ENCODE assay signal across 17 cellular contexts in the genomic region with DNA sequence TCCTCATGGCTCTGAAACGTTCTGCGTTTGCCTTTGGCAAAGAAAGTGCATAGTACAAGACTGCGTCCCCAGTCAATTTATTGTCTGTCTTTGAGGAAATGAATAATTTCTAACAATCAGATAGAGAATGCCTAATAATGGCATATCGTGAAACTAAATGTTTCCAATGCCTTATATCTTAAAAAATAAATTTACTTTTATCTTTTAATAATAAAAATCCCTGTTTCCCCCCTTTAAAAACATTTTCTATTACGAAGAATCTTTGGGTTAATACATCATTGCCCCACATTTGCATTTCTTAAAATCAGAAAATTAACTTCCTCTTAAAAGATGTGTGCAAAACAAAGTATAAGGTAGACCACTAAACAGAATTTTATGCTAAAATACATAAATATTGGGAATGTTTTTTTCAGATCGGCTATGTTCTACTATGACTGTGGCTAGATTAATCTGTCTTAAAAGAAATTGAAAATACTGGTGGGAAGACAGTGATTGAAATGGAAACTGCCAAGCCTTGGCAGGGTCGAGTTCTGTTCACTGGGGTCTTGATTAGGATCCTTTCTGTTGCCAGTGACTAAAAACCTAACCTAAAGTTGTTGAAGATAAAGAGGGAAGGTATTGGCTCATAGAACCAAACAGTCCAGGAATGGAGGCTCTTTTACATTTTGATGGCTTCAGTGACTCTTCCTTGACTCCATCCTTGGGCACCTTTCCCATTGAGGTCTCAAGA. TPM values are rescaled to one million over a fixed set of nuclear protein-coding genes. Genes with fewer than 3 reads are reported as not detected.
A peak's percentile ranks its signal among the peaks of the same experiment; 100 is the strongest.
DNase-seq lines count a peak whose midpoint lies in the region; ATAC-seq and TF ChIP-seq lines count a peak whose summit lies in the region.
"Had no signal": no experiment of that assay in that cellular context is flagged by ENCODE, and none has a peak within 500 bp of the region (broad histone marks: within the 10 kb centered on the region; RNA-seq: fewer than 3 reads in every experiment).

A gene (minus strand): TSS at position 51 of the 730 bp plus-strand sequence. CDS start 44 bp downstream, at position 7.

- no peaks in the 10 kb centered on the region for H3F3A ChIP-seq in GM23338 (replicated peaks; ENCODE audit: low read depth)

- peak in 1 of 2 donors; percentile 40 for ATAC-seq in activated T-cell treated with anti-CD3 and anti-CD28 coated beads, Interleukin-2, amount 50 U/mL, for 72 hours (replicated peaks in 1 of 2)
- no peak for ATAC-seq in GM23338

- no peak within 1 kb of the TSS for H2BK5ac ChIP-seq in trophoblast cell (ENCODE audit: low read depth, low read length, poor library complexity)

- H2BK12ac ChIP-seq in trophoblast cell (ENCODE audit: low read length), result no peak within 1 kb of the TSS

- no peak for DNase-seq in activated CD4-positive, alpha-beta memory T cell treated with anti-CD3 and anti-CD28 coated beads, Interleukin-2, amount 10 ng/mL, durations not matched to agents 7 days and 5 days
- no peak for DNase-seq in activated CD4-positive, alpha-beta memory T cell treated with anti-CD3 and anti-CD28 coated beads for 36 hours
- no peak for DNase-seq in activated T-cell treated with anti-CD3 and anti-CD28 coated beads, Interleukin-2, amount 50 U/mL, for 72 hours
- DNase-seq in activated T-cell treated with anti-CD3 and anti-CD28 coated beads, Interleukin-2, amount 50 U/mL, for 1 hour, result no peak
- DNase-seq in GM23338 (ENCODE audit: low spot score) (no peak), trophoblast cell (no peak), activated gamma-delta T cell (lab: John Stamatoyannopoulos, UW) (no peak)
- DNase-seq: ACHN; Calu3; CD4-positive, CD25-positive, alpha-beta regulatory T cell; DMS 273 treated with DMSO at 0.1 percent for 48 hours; GM23248; H7 had no signal

- no peaks in the 10 kb centered on the region for H4K20me1 ChIP-seq in GM23338 (replicated peaks; ENCODE audit: insufficient read depth)
- H4K20me1 ChIP-seq: BLaER1 treated with 17β-estradiol and CSF1 and Interleukin-3, amounts not matched to agents 10 nM and 100 nM had no signal

- intact Hi-C loops in activated CD4-positive, alpha-beta memory T cell treated with anti-CD3 and anti-CD28 coated beads for 36 hours (cut with micrococcal nuclease), result no loop called here

- H3K36me3 ChIP-seq in GM23338 (ENCODE audit: insufficient read depth) (no peaks in the 10 kb centered on the region), trophoblast cell (ENCODE audit: control insufficient read depth in 1 of 2, insufficient read depth in 2 of 2, low read length in 2 of 2) (no peaks in the 10 kb centered on the region)
- H3K36me3 ChIP-seq: BLaER1 treated with 17β-estradiol and CSF1 and Interleukin-3, amounts not matched to agents 10 nM and 100 nM had no signal

- H3K14ac ChIP-seq in trophoblast cell (ENCODE audit: low read length), result no peak within 1 kb of the TSS

- H3K18ac ChIP-seq in trophoblast cell (ENCODE audit: low read length), result no peak within 1 kb of the TSS

- H2AFZ ChIP-seq in GM23338 (0 out of 2 replicates have a peak within 1 kb of the TSS, but pooled peaks have one; percentile 38), trophoblast cell (ENCODE audit: insufficient read depth, low read length, poor library complexity) (no peak within 1 kb of the TSS)
- H2AFZ ChIP-seq: GM23248 had no signal

- no peak within 1 kb of the TSS for H2BK120ac ChIP-seq in trophoblast cell (ENCODE audit: insufficient read depth, low read length, poor library complexity)

- no peaks in the 10 kb centered on the region for H3K27me3 ChIP-seq in GM23338 (ENCODE audit: insufficient read depth)
- H3K27me3 ChIP-seq in trophoblast cell (ENCODE audit: insufficient read depth, low read length), result no peaks in the 10 kb centered on the region
- H3K27me3 ChIP-seq: BLaER1 treated with 17β-estradiol and CSF1 and Interleukin-3, amounts not matched to agents 10 nM and 100 nM had no signal

- H4K8ac ChIP-seq in trophoblast cell (ENCODE audit: low read depth, low read length), result no peak within 1 kb of the TSS

- H3K27ac ChIP-seq in GM23338 (ENCODE audit: low read depth), result no peak within 1 kb of the TSS
- H3K27ac ChIP-seq in trophoblast cell (ENCODE audit: low read depth, low read length), result no peak within 1 kb of the TSS
- H3K27ac ChIP-seq: BLaER1 treated with 17β-estradiol and CSF1 and Interleukin-3, amounts not matched to agents 10 nM and 100 nM; GM23248; HL-60 had no signal

- no peaks in the 10 kb centered on the region for H3K36me3 Mint-ChIP-seq in activated CD4-positive, alpha-beta memory T cell treated with anti-CD3 and anti-CD28 coated beads, Interleukin-2, amount 10 ng/mL, durations not matched to agents 7 days and 5 days (ENCODE audit: low read depth)
- no peaks in the 10 kb centered on the region for H3K36me3 Mint-ChIP-seq in activated CD4-positive, alpha-beta memory T cell treated with anti-CD3 and anti-CD28 coated beads for 36 hours
- H3K36me3 Mint-ChIP-seq in activated T-cell treated with anti-CD3 and anti-CD28 coated beads, Interleukin-2, amount 50 U/mL, for 72 hours (ENCODE audit: insufficient read depth in 2 of 2), result no peaks in the 10 kb centered on the region
- H3K36me3 Mint-ChIP-seq in GM23338 (ENCODE audit: low read depth), result no peaks in the 10 kb centered on the region
- H3K36me3 Mint-ChIP-seq: CD4-positive, CD25-positive, alpha-beta regulatory T cell had no signal

- no peak within 1 kb of the TSS for H3K9ac ChIP-seq in trophoblast cell (ENCODE audit: low read length)
- H3K9ac ChIP-seq: BLaER1 treated with 17β-estradiol and CSF1 and Interleukin-3, amounts not matched to agents 10 nM and 100 nM; GM23248 had no signal

- peaks cover 2% of the 10 kb centered on the region for H3K27me3 Mint-ChIP-seq in activated CD4-positive, alpha-beta memory T cell treated with anti-CD3 and anti-CD28 coated beads, Interleukin-2, amount 10 ng/mL, durations not matched to agents 7 days and 5 days
- peaks cover 7% of the 10 kb centered on the region for H3K27me3 Mint-ChIP-seq in activated CD4-positive, alpha-beta memory T cell treated with anti-CD3 and anti-CD28 coated beads for 36 hours
- peaks cover 6% of the 10 kb centered on the region for H3K27me3 Mint-ChIP-seq in activated T-cell treated with anti-CD3 and anti-CD28 coated beads, Interleukin-2, amount 50 U/mL, for 72 hours (ENCODE audit: low read depth)
- H3K27me3 Mint-ChIP-seq in GM23338 (ENCODE audit: insufficient read depth, low read depth, poor library complexity), result peaks cover 3% of the 10 kb centered on the region

- H3K4me3 ChIP-seq in GM23338 (no peak within 1 kb of the TSS), trophoblast cell (ENCODE audit: low read depth, low read length) (no peak within 1 kb of the TSS)
- H3K4me3 ChIP-seq: BLaER1 treated with 17β-estradiol and CSF1 and Interleukin-3, amounts not matched to agents 10 nM and 100 nM; GM23248 had no signal

- no peaks in the 10 kb centered on the region for H3K9me3 Mint-ChIP-seq in activated CD4-positive, alpha-beta memory T cell treated with anti-CD3 and anti-CD28 coated beads, Interleukin-2, amount 10 ng/mL, durations not matched to agents 7 days and 5 days
- no peaks in the 10 kb centered on the region for H3K9me3 Mint-ChIP-seq in activated CD4-positive, alpha-beta memory T cell treated with anti-CD3 and anti-CD28 coated beads for 36 hours
- H3K9me3 Mint-ChIP-seq in activated T-cell treated with anti-CD3 and anti-CD28 coated beads, Interleukin-2, amount 50 U/mL, for 72 hours, result no peaks in the 10 kb centered on the region
- no peaks in the 10 kb centered on the region for H3K9me3 Mint-ChIP-seq in GM23338

- H3K4ac ChIP-seq in trophoblast cell (ENCODE audit: low read depth, low read length), result no peak within 1 kb of the TSS

- no peak within 1 kb of the TSS for H4K12ac ChIP-seq in trophoblast cell (ENCODE audit: low read depth, low read length)

- POLR2A ChIA-PET in activated CD4-positive, alpha-beta memory T cell treated with anti-CD3 and anti-CD28 coated beads, Interleukin-2, amount 10 ng/mL, durations not matched to agents 7 days and 5 days (lab: Charles Lee), result interaction anchor here (0.6 to 0.7 kb wide), 2 partner anchors 127 to 174 kb away, joined by 3 to 6 read pairs; no protein-coding TSS in a partner anchor
- POLR2A ChIA-PET in activated CD4-positive, alpha-beta memory T cell treated with anti-CD3 and anti-CD28 coated beads for 36 hours (lab: Charles Lee), result no interaction called here

- peak within 1 kb of the TSS; percentile 50 for H3K27ac Mint-ChIP-seq in activated CD4-positive, alpha-beta memory T cell treated with anti-CD3 and anti-CD28 coated beads, Interleukin-2, amount 10 ng/mL, durations not matched to agents 7 days and 5 days
- no peak within 1 kb of the TSS for H3K27ac Mint-ChIP-seq in activated CD4-positive, alpha-beta memory T cell treated with anti-CD3 and anti-CD28 coated beads for 36 hours
- peak within 1 kb of the TSS; percentile 73 for H3K27ac Mint-ChIP-seq in activated T-cell treated with anti-CD3 and anti-CD28 coated beads, Interleukin-2, amount 50 U/mL, for 72 hours
- H3K27ac Mint-ChIP-seq in GM23338, result no peak within 1 kb of the TSS
- H3K27ac Mint-ChIP-seq: CD4-positive, CD25-positive, alpha-beta regulatory T cell had no signal

- no CpG with 5 or more reads among the region's 7 CpGs for WGBS in trophoblast cell (ENCODE audit: extremely low coverage, insufficient coverage, insufficient read length)

- no peaks in the 10 kb centered on the region for H3K79me1 ChIP-seq in trophoblast cell (ENCODE audit: low read length)

- H2AK5ac ChIP-seq in trophoblast cell (ENCODE audit: low read length), result no peak within 1 kb of the TSS

- peak within 1 kb of the TSS; percentile 92 for H3K23ac ChIP-seq in trophoblast cell (ENCODE audit: low read length)

- peaks cover 40% of the 10 kb centered on the region for H3K4me1 Mint-ChIP-seq in activated CD4-positive, alpha-beta memory T cell treated with anti-CD3 and anti-CD28 coated beads, Interleukin-2, amount 10 ng/mL, durations not matched to agents 7 days and 5 days
- peaks cover 25% of the 10 kb centered on the region for H3K4me1 Mint-ChIP-seq in activated CD4-positive, alpha-beta memory T cell treated with anti-CD3 and anti-CD28 coated beads for 36 hours (ENCODE audit: low read depth)
- peaks cover 36% of the 10 kb centered on the region for H3K4me1 Mint-ChIP-seq in activated T-cell treated with anti-CD3 and anti-CD28 coated beads, Interleukin-2, amount 50 U/mL, for 72 hours (ENCODE audit: low read depth)
- H3K4me1 Mint-ChIP-seq in GM23338, result peaks cover 6% of the 10 kb centered on the region; the same call in 2 of the 3 replicates
- H3K4me1 Mint-ChIP-seq: CD4-positive, CD25-positive, alpha-beta regulatory T cell had no signal

- H3K79me2 ChIP-seq in GM23338 (replicated peaks; ENCODE audit: insufficient read depth) (no peaks in the 10 kb centered on the region), trophoblast cell (ENCODE audit: control insufficient read depth, insufficient read depth, low read length, poor library complexity) (no peaks in the 10 kb centered on the region)

- TF ChIP-seq CTCF in GM23338 (conservative IDR thresholded peaks at IDR 0.05; ENCODE audit: low read depth in 2 of 2), result no peak

- no peaks in the 10 kb centered on the region for H3K9me2 ChIP-seq in GM23338 (ENCODE audit: insufficient read depth)

- no peak within 1 kb of the TSS for H3K4me2 ChIP-seq in GM23338
- H3K4me2 ChIP-seq in trophoblast cell (ENCODE audit: low read length), result no peak within 1 kb of the TSS
- H3K4me2 ChIP-seq: BLaER1 treated with 17β-estradiol and CSF1 and Interleukin-3, amounts not matched to agents 10 nM and 100 nM had no signal

- H4K91ac ChIP-seq in trophoblast cell (ENCODE audit: low read depth, low read length), result no peak within 1 kb of the TSS

- CTCF ChIA-PET in activated CD4-positive, alpha-beta memory T cell treated with anti-CD3 and anti-CD28 coated beads, Interleukin-2, amount 10 ng/mL, durations not matched to agents 7 days and 5 days (lab: Charles Lee), result interaction anchor here (1.5 kb wide), 1 partner anchor 17 kb away, joined by 3 read pairs; no protein-coding TSS in a partner anchor
- CTCF ChIA-PET in activated CD4-positive, alpha-beta memory T cell treated with anti-CD3 and anti-CD28 coated beads for 36 hours (lab: Charles Lee), result interaction anchor here (1.7 to 5.5 kb wide), 2 partner anchors 17 to 276 kb away, joined by 5 to 25 read pairs; no protein-coding TSS in a partner anchor

- H3K4me1 ChIP-seq in GM23338 (ENCODE audit: insufficient read depth), result no peaks in the 10 kb centered on the region
- H3K4me1 ChIP-seq in trophoblast cell (ENCODE audit: control insufficient read depth in 1 of 2, insufficient read depth in 2 of 2, low read length in 2 of 2), result no peaks in the 10 kb centered on the region

- no peak within 1 kb of the TSS for H3K4me3 Mint-ChIP-seq in activated CD4-positive, alpha-beta memory T cell treated with anti-CD3 and anti-CD28 coated beads, Interleukin-2, amount 10 ng/mL, durations not matched to agents 7 days and 5 days
- no peak within 1 kb of the TSS for H3K4me3 Mint-ChIP-seq in activated CD4-positive, alpha-beta memory T cell treated with anti-CD3 and anti-CD28 coated beads for 36 hours
- peak within 1 kb of the TSS in 1 of 2 donors; percentile 62 for H3K4me3 Mint-ChIP-seq in activated T-cell treated with anti-CD3 and anti-CD28 coated beads, Interleukin-2, amount 50 U/mL, for 72 hours
- H3K4me3 Mint-ChIP-seq in GM23338, result no peak within 1 kb of the TSS
- H3K4me3 Mint-ChIP-seq: CD4-positive, CD25-positive, alpha-beta regulatory T cell had no signal

- H3K9me3 ChIP-seq in trophoblast cell (ENCODE audit: insufficient read depth, low read depth, low read length), result no peaks in the 10 kb centered on the region
- H3K9me3 ChIP-seq: BLaER1 treated with 17β-estradiol and CSF1 and Interleukin-3, amounts not matched to agents 10 nM and 100 nM had no signal

RNA-seq across cellular contexts. Expression of the gene that starts here (rescaled TPM):
- total RNA-seq in activated CD4-positive, alpha-beta memory T cell treated with anti-CD3 and anti-CD28 coated beads, Interleukin-2, amount 10 ng/mL, durations not matched to agents 7 days and 5 days, result 1 to 10 TPM; 2.6 to 3.3 TPM
- 1 to 10 TPM; 4.1 to 5.0 TPM for total RNA-seq in activated CD4-positive, alpha-beta memory T cell treated with anti-CD3 and anti-CD28 coated beads for 36 hours
- total RNA-seq in activated T-cell treated with anti-CD3 and anti-CD28 coated beads, Interleukin-2, amount 50 U/mL, for 72 hours, result 1 to 10 TPM; 1.3 to 2.1 TPM
- total RNA-seq in GM23338 (2014; rRNA removed; shearing (Covaris generic)), result not detected in 2 replicates
- polyA plus RNA-seq in GM23338 (2016; fragmentation: Nextera tagmentation; extraction: Ambion mirVana), result not detected in 2 replicates
- polyA plus RNA-seq in trophoblast cell (2013), result not detected in 2 replicates
- total RNA-seq: A172; Calu3; CD4-positive, CD25-positive, alpha-beta regulatory T cell; Daoy; GM23248; H7 had no signal
- polyA plus RNA-seq: CD4-positive, CD25-positive, alpha-beta regulatory T cell; GM23248 had no signal

Comparison
In these comparisons a context has a peak if more than half of its experiments do, and no peak if none do; other contexts are left out.
1. H3K27ac Mint-ChIP-seq: peak in activated CD4-positive, alpha-beta memory T cell treated with anti-CD3 and anti-CD28 coated beads, Interleukin-2, amount 10 ng/mL, durations not matched to agents 7 days and 5 days (single experiment) and activated T-cell treated with anti-CD3 and anti-CD28 coated beads, Interleukin-2, amount 50 U/mL, for 72 hours (single experiment); none in activated CD4-positive, alpha-beta memory T cell treated with anti-CD3 and anti-CD28 coated beads for 36 hours (single experiment) and GM23338 (single experiment).